In the genomic region with DNA sequence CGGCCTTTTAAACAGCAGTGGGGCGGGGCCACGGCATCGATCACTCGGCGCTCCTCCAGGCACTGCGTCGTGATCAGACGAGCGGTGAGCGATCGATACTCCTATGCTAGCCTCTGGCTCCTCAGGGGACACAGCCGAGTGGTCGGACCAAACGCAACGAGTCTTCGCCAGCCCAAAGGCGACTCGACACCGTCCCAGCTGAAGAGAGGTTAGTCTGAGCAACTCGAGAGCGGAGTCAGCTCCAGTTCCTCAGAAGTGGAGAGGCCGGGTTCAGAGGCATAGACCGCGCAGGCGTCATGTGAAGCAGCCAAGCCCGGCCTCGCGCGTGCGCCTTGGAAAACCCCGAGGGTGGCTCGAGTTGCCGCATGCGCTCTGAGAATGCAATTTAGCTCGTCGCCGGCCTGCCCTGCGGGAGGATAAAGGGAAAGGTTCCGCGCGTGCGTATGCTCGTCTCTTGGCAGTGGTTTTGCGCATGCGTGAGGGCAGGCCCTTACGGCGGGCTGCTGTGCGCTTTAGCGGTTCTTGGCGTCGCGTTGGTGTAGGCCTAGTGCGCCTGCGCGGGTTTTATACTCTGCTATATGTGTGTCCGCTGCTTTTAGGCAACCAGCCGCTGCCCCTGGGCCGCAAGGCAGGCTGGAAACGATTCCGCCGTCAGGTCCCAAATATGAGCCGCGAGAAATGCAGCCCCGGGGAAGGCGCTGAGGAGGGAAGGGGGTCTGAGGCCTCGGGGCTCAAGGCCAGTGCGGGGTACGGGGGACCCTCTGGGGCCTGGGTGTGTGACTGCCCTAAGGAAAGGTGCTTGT, we compare ENCODE assay signal across 8 cellular contexts. TPM values are rescaled to one million over a fixed set of nuclear protein-coding genes. Genes with fewer than 3 reads are reported as not detected.
DNase-seq lines count a peak whose midpoint lies in the region; ATAC-seq and TF ChIP-seq lines count a peak whose summit lies in the region.

A gene (plus strand): TSS at position 98 of the 803 bp plus-strand sequence. CDS start 6,598 bp downstream, outside the sequence.

- no peaks in the 10 kb centered on the region for H3K27me3 Mint-ChIP-seq in activated naive CD4-positive, alpha-beta T cell treated with anti-CD3 and anti-CD28 coated beads for 36 hours (ENCODE audit: low read depth)

- H3K4me3 Mint-ChIP-seq in activated naive CD4-positive, alpha-beta T cell treated with anti-CD3 and anti-CD28 coated beads for 36 hours, result peak within 1 kb of the TSS; percentile 99

- H3K9me3 Mint-ChIP-seq in activated naive CD4-positive, alpha-beta T cell treated with anti-CD3 and anti-CD28 coated beads for 36 hours, result peaks cover 5% of the 10 kb centered on the region

- peaks cover 0 to 18% (median 11%) of the 10 kb centered on the region in 3 donors for H3K4me1 ChIP-seq in gastroesophageal sphincter
- H3K4me1 ChIP-seq in neutrophil (ENCODE audit: control insufficient read depth in 1 of 2, insufficient read depth in 1 of 2, low read depth in 1 of 2, low read length in 1 of 2), result peaks cover 29 to 44% of the 10 kb centered on the region in 2 experiments

- in situ Hi-C loops in SK-MEL-5 (cut with HindIII; ENCODE audit: low pct_unique_long_range_greater_than_20kb, low sequenced_read_pairs), result no loop called here

- CTCF ChIA-PET in HEK293T (lab: Yijun Ruan, JAX), result interaction anchor here (1.0 to 1.1 kb wide), 5 partner anchors 10 to 164 kb away, joined by 3 to 4 read pairs (median 3); no protein-coding TSS in a partner anchor
- CTCF ChIA-PET in activated naive CD4-positive, alpha-beta T cell treated with anti-CD3 and anti-CD28 coated beads for 36 hours (lab: Charles Lee), result interaction anchor here (0.7 to 3.6 kb wide), 8 partner anchors 24 to 112 kb away, joined by 3 to 13 read pairs (median 6); no protein-coding TSS in a partner anchor

- no peaks in the 10 kb centered on the region for H3K9me3 ChIP-seq in gastroesophageal sphincter
- H3K9me3 ChIP-seq in neutrophil, result no peaks in the 10 kb centered on the region

- POLR2A ChIA-PET in HEK293T (lab: Yijun Ruan, JAX), result interaction anchor here (0.5 to 3.1 kb wide), 26 partner anchors 9 to 265 kb away, joined by 3 to 14 read pairs (median 3); a partner anchor contains a TSS

- peak within 1 kb of the TSS; percentile 100 for H3K27ac Mint-ChIP-seq in activated naive CD4-positive, alpha-beta T cell treated with anti-CD3 and anti-CD28 coated beads for 36 hours

- H3K27me3 ChIP-seq in gastroesophageal sphincter (no peaks in the 10 kb centered on the region), neutrophil (no peaks in the 10 kb centered on the region)

- peak; percentile 58 to 69 for TF ChIP-seq POLR2A in gastroesophageal sphincter (IDR thresholded peaks at IDR 0.05)

- intact Hi-C loops in activated naive CD4-positive, alpha-beta T cell treated with anti-CD3 and anti-CD28 coated beads for 36 hours (cut with micrococcal nuclease), result loop anchor here (1.0 kb wide), 5 partner anchors 24 to 205 kb away; no protein-coding TSS in a partner anchor

- DNase-seq in GF-D8 (lab: John Stamatoyannopoulos, UW), result peak; percentile 98
- peak; percentile 98 for DNase-seq in HEK293T (ENCODE audit: extremely low spot score)
- DNase-seq in MV-4-11 (lab: John Stamatoyannopoulos, UW), result peak; percentile 100
- DNase-seq in SK-MEL-5 (ENCODE audit: low read depth, low spot score), result peak; percentile 98
- DNase-seq in activated naive CD4-positive, alpha-beta T cell treated with anti-CD3 and anti-CD28 coated beads for 36 hours, result peak; percentile 100
- peak; percentile 100 for DNase-seq in superior temporal gyrus (ENCODE audit: extremely low spot score)

- TF ChIP-seq CTCF in gastroesophageal sphincter (IDR thresholded peaks at IDR 0.05), result no peak
- TF ChIP-seq CTCF in neutrophil (IDR thresholded peaks at IDR 0.05), result peak; percentile 35

- peak; percentile 97 for ATAC-seq in gastroesophageal sphincter

- H3K27ac ChIP-seq in gastroesophageal sphincter (peak within 1 kb of the TSS; percentile 87 to 98 (median 96)), neutrophil (peak within 1 kb of the TSS; percentile 90)

- WGBS in gastroesophageal sphincter (ENCODE audit: low coverage in 1 of 2), 2 donors, result 0 to 1% methylated on average over 1 to 23 of the region's 69 CpGs

- H3K36me3 Mint-ChIP-seq in activated naive CD4-positive, alpha-beta T cell treated with anti-CD3 and anti-CD28 coated beads for 36 hours (ENCODE audit: low read depth), result peaks cover 3% of the 10 kb centered on the region

- H3K4me3 ChIP-seq in gastroesophageal sphincter, result peak within 1 kb of the TSS; percentile 54 to 56
- peak within 1 kb of the TSS; percentile 81 to 90 for H3K4me3 ChIP-seq in neutrophil (ENCODE audit: low read depth in 1 of 2, low read length in 1 of 2)

- H3K36me3 ChIP-seq in gastroesophageal sphincter (peaks cover 0 to 3% of the 10 kb centered on the region in 2 donors), neutrophil (no peaks in the 10 kb centered on the region)

- no peak for TF ChIP-seq EP300 in gastroesophageal sphincter (IDR thresholded peaks at IDR 0.05)

- H3K4me1 Mint-ChIP-seq in activated naive CD4-positive, alpha-beta T cell treated with anti-CD3 and anti-CD28 coated beads for 36 hours (ENCODE audit: low read depth), result peaks cover 50% of the 10 kb centered on the region

TF ChIP-seq in HEK293T, 16 proteins besides CTCF, POLR2A, EP300 and RAD21:
- peak; percentile 88 for TF ChIP-seq L3MBTL2 (conservative IDR thresholded peaks at IDR 0.05)
- no peak for TF ChIP-seq BHLHE40 (IDR thresholded peaks at IDR 0.05; ENCODE audit: borderline replicate concordance)
- TF ChIP-seq CTBP1 (IDR thresholded peaks at IDR 0.05; ENCODE audit: borderline replicate concordance), result no peak
- TF ChIP-seq ELF4 (IDR thresholded peaks at IDR 0.05), result no peak
- no peak for TF ChIP-seq TARDBP (IDR thresholded peaks at IDR 0.05)
- no peak for TF ChIP-seq ZNF384 (IDR thresholded peaks at IDR 0.05)

RNA-seq across cellular contexts. Expression of the gene that starts here (rescaled TPM):
- 2.1 and 3.1 TPM in 2 replicates for total RNA-seq in SK-MEL-5 (2014; rRNA removed; shearing (Covaris generic))
- polyA plus RNA-seq in SK-MEL-5 (2015; cell fraction: cytosol; rRNA removed), result 2.7 and 6.9 TPM in 2 replicates
- 12.1 and 44.0 TPM in 2 replicates for polyA plus RNA-seq in SK-MEL-5 (2015; cell fraction: nucleus; rRNA removed)
- 10 to 100 TPM; 11.3 to 13.9 TPM for total RNA-seq in activated naive CD4-positive, alpha-beta T cell treated with anti-CD3 and anti-CD28 coated beads for 36 hours
- total RNA-seq in gastroesophageal sphincter, result 10 to 100 TPM in 1 of 4 donors, 1 to 10 TPM in 3; 1.9 to 12.0 (median 4.0) TPM

Comparison
In these comparisons a context has a peak if more than half of its experiments do, and no peak if none do; other contexts are left out.
1. Peak in every context shown above with its lines: DNase-seq, ATAC-seq, H3K4me3 ChIP-seq and H3K27ac ChIP-seq.